ENCODE assay signal across 8 cellular contexts in genomic region chr12:123131879-123132402, GRCh38. TPM values are rescaled to one million over a fixed set of nuclear protein-coding genes. Genes with fewer than 3 reads are reported as not detected.
DNase-seq lines count a peak whose midpoint lies in the region; ATAC-seq and TF ChIP-seq lines count a peak whose summit lies in the region.

No MANE protein-coding gene starts in this region.

- peaks cover 23% of the 10 kb centered on the region for H3K4me1 ChIP-seq in mesodermal cell (ENCODE audit: control insufficient read depth, insufficient read depth, low read length, poor library complexity, severe bottlenecking)

- H3K27ac Mint-ChIP-seq in activated T-helper 17 cell treated with anti-CD3 and anti-CD28 coated beads, Interleukin-2, amount 50 U/mL, for 72 hours, result peak overlapping the region; percentile 86
- H3K27ac Mint-ChIP-seq in endothelial cell (ENCODE audit: unreplicated experiment), result no peak overlapping the region

- H3K9me3 ChIP-seq in mesodermal cell (ENCODE audit: control insufficient read depth, low read length), result no peaks in the 10 kb centered on the region

- peak; percentile 91 for ATAC-seq in activated T-helper 17 cell treated with anti-CD3 and anti-CD28 coated beads, Interleukin-2, amount 50 U/mL, for 72 hours (replicated peaks)
- no peak for ATAC-seq in HG02642 (IDR thresholded peaks at IDR 0.05; ENCODE audit: poor library complexity, unreplicated experiment)

- no peaks in the 10 kb centered on the region for H3K27me3 Mint-ChIP-seq in activated T-helper 17 cell treated with anti-CD3 and anti-CD28 coated beads, Interleukin-2, amount 50 U/mL, for 72 hours
- peaks cover 4% of the 10 kb centered on the region for H3K27me3 Mint-ChIP-seq in endothelial cell (ENCODE audit: unreplicated experiment)

- peak overlapping the region; percentile 68 for H3K27ac ChIP-seq in mesodermal cell (ENCODE audit: low read depth, low read length, severe bottlenecking)

- no peaks in the 10 kb centered on the region for H3K36me3 ChIP-seq in mesodermal cell (ENCODE audit: control insufficient read depth, insufficient read depth, low read length)

- 91 to 97% methylated on average over 7 to 12 of the region's 12 CpGs for WGBS in mesodermal cell (ENCODE audit: insufficient coverage in 2 of 2), 2 experiments

- no peak overlapping the region for H3K4me3 ChIP-seq in mesodermal cell (ENCODE audit: extremely low read depth, insufficient read depth, low read length, poor library complexity, severe bottlenecking)

- H3K4me1 Mint-ChIP-seq in activated T-helper 17 cell treated with anti-CD3 and anti-CD28 coated beads, Interleukin-2, amount 50 U/mL, for 72 hours, result peaks cover 15% of the 10 kb centered on the region
- H3K4me1 Mint-ChIP-seq in endothelial cell (ENCODE audit: unreplicated experiment), result no peaks in the 10 kb centered on the region

- peak overlapping the region; percentile 76 for H3K4me3 Mint-ChIP-seq in activated T-helper 17 cell treated with anti-CD3 and anti-CD28 coated beads, Interleukin-2, amount 50 U/mL, for 72 hours
- no peak overlapping the region for H3K4me3 Mint-ChIP-seq in endothelial cell (ENCODE audit: unreplicated experiment)

- DNase-seq in COR-L47 (lab: John Stamatoyannopoulos, UW) (peak; percentile 90), NCI-H2196 treated with DMSO at 0.1 percent for 48 hours (lab: John Stamatoyannopoulos, UW; ENCODE audit: unreplicated experiment) (peak; percentile 94), endothelial cell (ENCODE audit: low spot score) (no peak), cerebellar nuclear complex (lab: John Stamatoyannopoulos, UW) (no peak), HPDE6-E6E7 (ENCODE audit: extremely low spot score) (no peak)

- H3K9me3 Mint-ChIP-seq in activated T-helper 17 cell treated with anti-CD3 and anti-CD28 coated beads, Interleukin-2, amount 50 U/mL, for 72 hours, result no peaks in the 10 kb centered on the region
- H3K9me3 Mint-ChIP-seq in endothelial cell (ENCODE audit: unreplicated experiment), result no peaks in the 10 kb centered on the region

- H3K36me3 Mint-ChIP-seq in activated T-helper 17 cell treated with anti-CD3 and anti-CD28 coated beads, Interleukin-2, amount 50 U/mL, for 72 hours (ENCODE audit: low read depth), result no peaks in the 10 kb centered on the region
- no peaks in the 10 kb centered on the region for H3K36me3 Mint-ChIP-seq in endothelial cell (ENCODE audit: low read depth, unreplicated experiment)

- TF ChIP-seq CTCF in endothelial cell (IDR thresholded peaks at IDR 0.05; ENCODE audit: unreplicated experiment), result no peak

RNA-seq across cellular contexts. Expression of gene PITPNM2, which starts 18.9 kb away (rescaled TPM):
- total RNA-seq in activated T-helper 17 cell treated with anti-CD3 and anti-CD28 coated beads, Interleukin-2, amount 50 U/mL, for 72 hours, result 1 to 10 TPM; 4.1 to 4.6 TPM
- polyA plus RNA-seq in mesodermal cell (2013, experiment 1 of 2), result 8.0 TPM
- polyA plus RNA-seq in mesodermal cell (2013, experiment 2 of 2), result 8.8 TPM
- total RNA-seq in endothelial cell (ENCODE audit: unreplicated experiment), result 14.3 TPM

Comparison
In these comparisons a context has a peak if more than half of its experiments do, and no peak if none do; other contexts are left out.
1. DNase-seq: peak in COR-L47 (single experiment) and NCI-H2196 treated with DMSO at 0.1 percent for 48 hours (single experiment); none in endothelial cell (single experiment), cerebellar nuclear complex (0 of 2) and HPDE6-E6E7 (single experiment).